ENCODE assay signal across 19 cellular contexts in genomic region chr6:158661156-158661555, GRCh38. TPM values are rescaled to one million over a fixed set of nuclear protein-coding genes. Genes with fewer than 3 reads are reported as not detected.
A peak's percentile ranks its signal among the peaks of the same experiment; 100 is the strongest.
DNase-seq lines count a peak whose midpoint lies in the region; ATAC-seq, FAIRE-seq and TF ChIP-seq lines count a peak whose summit lies in the region.
"Had no signal": no experiment of that assay in that cellular context is flagged by ENCODE, and none has a peak within 500 bp of the region (broad histone marks: within the 10 kb centered on the region; RNA-seq: fewer than 3 reads in every experiment).

No MANE protein-coding gene starts in this region.

- TF ChIP-seq RAD21 in HCT116 (IDR thresholded peaks at IDR 0.05; ENCODE audit: low read depth): no peak

- no peaks in the 10 kb centered on the region for H3K27me3 Mint-ChIP-seq in naive thymus-derived CD8-positive, alpha-beta T cell

- no peak overlapping the region for H3K4me3 ChIP-seq in HCT116 (replicated peaks in 1 of 2; ENCODE audit: low read depth in 1 of 2, low read length in 2 of 2)
- no peak overlapping the region for H3K4me3 ChIP-seq in bronchial epithelial cell (ENCODE audit: low read depth, low read length)
- H3K4me3 ChIP-seq: HAP-1, pancreas had no signal

- H3K36me3 ChIP-seq in HCT116 (ENCODE audit: control insufficient read depth in 1 of 2, insufficient read depth in 2 of 2, low read length in 2 of 2): no peaks in the 10 kb centered on the region; a peak in 1 of 4 replicates
- H3K36me3 ChIP-seq in bronchial epithelial cell (ENCODE audit: control insufficient read depth, insufficient read depth, low read length): no peaks in the 10 kb centered on the region
- H3K36me3 ChIP-seq: HAP-1, pancreas had no signal

- no peaks in the 10 kb centered on the region for H3K79me2 ChIP-seq in HCT116 (ENCODE audit: insufficient read depth, low read length)

- intact Hi-C loops in HCT116 (cut with micrococcal nuclease): no loop called here

- POLR2A ChIA-PET in HCT116 (lab: Charles Lee): no interaction called here
- POLR2A ChIA-PET in naive thymus-derived CD8-positive, alpha-beta T cell (lab: Charles Lee): interaction anchor here (1.3 kb wide), 1 partner anchor 10 kb away, joined by 3 read pairs; no protein-coding TSS in a partner anchor

- H3K9me2 ChIP-seq in HCT116 (ENCODE audit: insufficient read depth): no peaks in the 10 kb centered on the region

- CTCF ChIA-PET in HCT116 (lab: Charles Lee): no interaction called here

- H3K36me3 Mint-ChIP-seq in naive thymus-derived CD8-positive, alpha-beta T cell: peaks cover under 1 to 31% (median 11%) of the 10 kb centered on the region in 3 donors

- peaks cover 5 to 54% (median 36%) of the 10 kb centered on the region in 4 donors for H3K4me1 Mint-ChIP-seq in naive thymus-derived CD8-positive, alpha-beta T cell

- TF ChIP-seq POLR2A in HCT116 (IDR thresholded peaks at IDR 0.05; ENCODE audit: borderline replicate concordance, extremely low read depth, insufficient read depth, insufficient read length): no peak

- no peak for FAIRE-seq in bronchial epithelial cell (lab: Jason Lieb, UNC)
- FAIRE-seq: pancreas had no signal

- no peaks in the 10 kb centered on the region for H4K20me1 ChIP-seq in HCT116 (ENCODE audit: insufficient read depth)

- 0 out of 2 replicates have a peak, but pooled peaks have one; percentile 33 for ATAC-seq in HCT116
- ATAC-seq in naive thymus-derived CD8-positive, alpha-beta T cell: no peak
- no peak for ATAC-seq in stimulated activated naive CD8-positive, alpha-beta T cell treated with anti-CD3 and anti-CD28 coated beads, Interleukin-15, Interleukin-2, amounts not matched to agents 100 U/mL and 50 U/mL, for 24 hours
- no peak for ATAC-seq in GM21367 (IDR thresholded peaks at IDR 0.05; ENCODE audit: unreplicated experiment)
- no peak for ATAC-seq in GM21619 (IDR thresholded peaks at IDR 0.05; ENCODE audit: unreplicated experiment)

- no peaks in the 10 kb centered on the region for H3K27me3 ChIP-seq in HCT116 (ENCODE audit: insufficient read depth, low read length)
- no peaks in the 10 kb centered on the region for H3K27me3 ChIP-seq in bronchial epithelial cell (ENCODE audit: control insufficient read depth, insufficient read depth, low read length)
- H3K27me3 ChIP-seq: pancreas had no signal

- no peak overlapping the region for H2AFZ ChIP-seq in HCT116 (ENCODE audit: low read depth, low read length, poor library complexity, severe bottlenecking)

- H3K9me3 Mint-ChIP-seq in naive thymus-derived CD8-positive, alpha-beta T cell: no peaks in the 10 kb centered on the region
- H3K9me3 Mint-ChIP-seq: activated B cell treated with CpG ODN at 0.5 μM for 24 hours; activated T-helper 2 cell treated with anti-CD3 and anti-CD28 coated beads, Interferon-gamma antibody, Interleukin-2, Interleukin-4, amounts not matched to agents 10 μg/mL and 5 μg/mL and 100 μg/mL, durations not matched to agents 14 hours and 24 hours and 36 hours; T-helper 1 cell treated with Interleukin-12 subunit alpha and Interleukin-12 subunit beta and Interleukin-4 antibody, amounts not matched to agents 30 μg/mL and 1 μg/mL, for 36 hours had no signal

- RAD21 ChIA-PET in HCT116 (lab: Charles Lee; ENCODE audit: low non-redundant PET in 1 of 2, low total read pairs in 2 of 2, uncharacterized antibody in 2 of 2, unreplicated experiment in 2 of 2): no interaction called here

- no peak overlapping the region for H3K27ac ChIP-seq in HCT116 (ENCODE audit: low read depth, low read length)
- H3K27ac ChIP-seq: pancreas had no signal

- peaks cover 17 to 30% of the 10 kb centered on the region in 2 experiments for H3K4me1 ChIP-seq in HCT116 (ENCODE audit: control insufficient read depth in 1 of 2, insufficient read depth in 2 of 2, low read length in 2 of 2)
- H3K4me1 ChIP-seq: HAP-1, pancreas had no signal

- no peaks in the 10 kb centered on the region for H3K9me3 ChIP-seq in HCT116 (ENCODE audit: control insufficient read depth in 1 of 2, insufficient read depth in 1 of 2, low read depth in 1 of 2, low read length in 2 of 2)
- H3K9me3 ChIP-seq: HAP-1, pancreas had no signal

- peak overlapping the region in 7 of 10 donors; percentile 71 to 95 (median 92) for H3K27ac Mint-ChIP-seq in naive thymus-derived CD8-positive, alpha-beta T cell
- H3K27ac Mint-ChIP-seq: activated B cell treated with CpG ODN at 0.5 μM for 24 hours; activated T-helper 2 cell treated with anti-CD3 and anti-CD28 coated beads, Interferon-gamma antibody, Interleukin-2, Interleukin-4, amounts not matched to agents 10 μg/mL and 5 μg/mL and 100 μg/mL, durations not matched to agents 14 hours and 24 hours and 36 hours had no signal

- BruUV-seq in HCT116 (replicated peaks; lab: Mats Ljungman, UMichigan): no TSS peak

- no peak overlapping the region for H3K4me2 ChIP-seq in HCT116 (ENCODE audit: low read length)

- no peak overlapping the region for H3K9ac ChIP-seq in HCT116 (ENCODE audit: low read length)

- DNase-seq in DMS53 (lab: John Stamatoyannopoulos, UW) (peak; percentile 69), HCT116 (ENCODE audit: low read depth, low spot score) (no peak), bronchial epithelial cell (ENCODE audit: low read depth) (no peak)
- no peak for DNase-seq in naive thymus-derived CD8-positive, alpha-beta T cell
- no peak for DNase-seq in stimulated activated naive CD8-positive, alpha-beta T cell treated with anti-CD3 and anti-CD28 coated beads, Interleukin-15, Interleukin-2, amounts not matched to agents 100 U/mL and 50 U/mL, for 24 hours
- DNase-seq: activated B cell treated with CpG ODN at 0.5 μM for 24 hours; activated CD8-positive, alpha-beta T cell treated with anti-CD3 and anti-CD28 coated beads, Interleukin-2, amount 10 ng/mL, durations not matched to agents 7 days and 5 days; caudate nucleus; effector memory CD4-positive, alpha-beta T cell; KG1; NCI-H1048; pancreas; SHP77 treated with DMSO at 0.1 percent for 48 hours; stimulated activated CD4-positive, alpha-beta T cell treated with anti-CD3 and anti-CD28 coated beads, Interleukin-2, amount 100 ng/mL, for 48 hours had no signal

- peak overlapping the region in 2 of 10 donors; percentile 5 to 66 for H3K4me3 Mint-ChIP-seq in naive thymus-derived CD8-positive, alpha-beta T cell
- H3K4me3 Mint-ChIP-seq: activated B cell treated with CpG ODN at 0.5 μM for 24 hours; activated CD8-positive, alpha-beta T cell treated with anti-CD3 and anti-CD28 coated beads, Interleukin-2, amount 10 ng/mL, durations not matched to agents 7 days and 5 days; T-helper 1 cell treated with Interleukin-12 subunit alpha and Interleukin-12 subunit beta and Interleukin-4 antibody, amounts not matched to agents 30 μg/mL and 1 μg/mL, for 36 hours had no signal

- peak in 1 of 3 experiments; percentile 26; a peak in 1 of 6 replicates for TF ChIP-seq CTCF in HCT116 (IDR thresholded peaks at IDR 0.05 in 2 of 3, conservative IDR thresholded peaks at IDR 0.05 in 1 of 3; ENCODE audit: borderline replicate concordance in 1 of 3, insufficient read depth in 1 of 3, low read depth in 2 of 3, low read length in 2 of 3)
- TF ChIP-seq CTCF in bronchial epithelial cell (IDR thresholded peaks at IDR 0.05; ENCODE audit: insufficient read depth, low read length, severe bottlenecking): peak; percentile 37

TF ChIP-seq in HCT116, 20 proteins besides CTCF, POLR2A, EP300 and RAD21 (continues in another document):
- TF ChIP-seq POLR2AphosphoS5 (IDR thresholded peaks at IDR 0.05; ENCODE audit: low read depth, low read length): no peak
- no peak for TF ChIP-seq SIN3A (IDR thresholded peaks at IDR 0.05; ENCODE audit: low read depth)
- TF ChIP-seq REST (IDR thresholded peaks at IDR 0.05; ENCODE audit: low read depth): no peak
- TF ChIP-seq TCF7L2 (IDR thresholded peaks at IDR 0.05; ENCODE audit: borderline replicate concordance, extremely low read depth, insufficient read depth, insufficient read length): no peak
- no peak for TF ChIP-seq EZH2phosphoT487 (IDR thresholded peaks at IDR 0.05; ENCODE audit: borderline replicate concordance)
- no peak for TF ChIP-seq JUND (IDR thresholded peaks at IDR 0.05)
- no peak for TF ChIP-seq FOSL1 (IDR thresholded peaks at IDR 0.05; ENCODE audit: low read depth)
- TF ChIP-seq ATF3 (IDR thresholded peaks at IDR 0.05): no peak
- TF ChIP-seq SRF (IDR thresholded peaks at IDR 0.05; ENCODE audit: low read depth): no peak

RNA-seq across cellular contexts. Expression of gene SYTL3, which starts 11.3 kb away (rescaled TPM):
- total RNA-seq in HCT116 (2021; ENCODE audit: unreplicated experiment) (55.3 TPM), bronchial epithelial cell (1.1 and 2.4 TPM in 2 replicates)
- polyA plus RNA-seq in HCT116 (2012): 59.3 and 71.8 TPM in 2 replicates
- 10 to 100 TPM; 11.1 to 13.6 TPM for total RNA-seq in naive thymus-derived CD8-positive, alpha-beta T cell
- polyA plus RNA-seq in naive thymus-derived CD8-positive, alpha-beta T cell: 10 to 100 TPM; 15.7 to 16.1 (median 15.8) TPM

RNA-seq across cellular contexts. Expression of gene DYNLT1, which starts 16.6 kb away (rescaled TPM):
- 239 TPM for total RNA-seq in HCT116 (2021; ENCODE audit: unreplicated experiment)
- 261 and 300 TPM in 2 replicates for polyA plus RNA-seq in HCT116 (2012)
- 43.4 and 101 TPM in 2 replicates for total RNA-seq in bronchial epithelial cell
- 10 to 100 TPM; 54.4 to 54.7 TPM for total RNA-seq in naive thymus-derived CD8-positive, alpha-beta T cell
- 10 to 100 TPM; 63.3 to 78.6 (median 63.7) TPM for polyA plus RNA-seq in naive thymus-derived CD8-positive, alpha-beta T cell
